Comparison of ENCODE assay signal across 1 cellular context in the genomic region with DNA sequence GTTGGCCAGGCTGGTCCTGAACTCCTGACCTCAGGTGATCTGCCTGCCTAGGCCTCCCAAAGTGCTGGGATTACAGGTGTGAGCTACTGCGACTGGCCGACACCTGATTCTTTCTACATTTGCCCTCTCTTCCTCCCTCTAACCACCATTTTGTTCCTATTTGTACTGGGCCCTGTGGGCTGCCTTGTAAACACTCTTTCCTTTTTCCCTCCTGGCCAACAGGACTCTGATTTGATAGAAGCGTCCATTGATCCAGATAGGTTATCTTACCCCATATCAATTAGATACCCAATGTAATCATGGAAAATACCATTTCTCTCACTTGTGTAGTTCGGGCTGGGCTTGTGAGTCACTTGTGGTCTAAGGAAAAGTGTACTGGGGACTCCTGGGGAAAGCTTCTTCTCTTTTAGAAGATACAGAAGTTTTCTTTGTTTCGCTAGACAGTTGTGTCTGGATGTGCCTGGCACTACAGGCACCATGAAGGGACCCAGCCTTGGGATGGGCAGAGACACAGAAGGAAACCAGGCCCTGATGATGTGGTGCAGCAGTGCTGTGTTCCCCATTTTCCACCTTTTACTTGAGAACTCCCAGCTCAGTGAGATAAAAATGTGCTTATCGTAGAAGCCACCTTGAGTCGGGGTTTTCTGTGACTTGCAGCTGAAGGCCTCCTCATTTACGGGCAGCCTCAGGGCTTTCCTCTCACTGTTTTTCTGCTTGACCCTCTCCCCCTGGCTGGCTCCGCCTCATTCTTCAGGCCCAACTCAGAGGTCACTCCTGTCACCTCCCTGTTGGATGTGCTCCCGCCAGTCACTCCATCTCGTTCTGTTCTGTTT.
A peak's percentile ranks its signal among the peaks of the same experiment; 100 is the strongest.
TF ChIP-seq lines count a peak whose summit lies in the region.

No MANE protein-coding gene starts in this region.

TF ChIP-seq in K562, 482 proteins besides CTCF, POLR2A, EP300 and RAD21 (continued from another document and continues in another):
- TF ChIP-seq, protein P1, sequence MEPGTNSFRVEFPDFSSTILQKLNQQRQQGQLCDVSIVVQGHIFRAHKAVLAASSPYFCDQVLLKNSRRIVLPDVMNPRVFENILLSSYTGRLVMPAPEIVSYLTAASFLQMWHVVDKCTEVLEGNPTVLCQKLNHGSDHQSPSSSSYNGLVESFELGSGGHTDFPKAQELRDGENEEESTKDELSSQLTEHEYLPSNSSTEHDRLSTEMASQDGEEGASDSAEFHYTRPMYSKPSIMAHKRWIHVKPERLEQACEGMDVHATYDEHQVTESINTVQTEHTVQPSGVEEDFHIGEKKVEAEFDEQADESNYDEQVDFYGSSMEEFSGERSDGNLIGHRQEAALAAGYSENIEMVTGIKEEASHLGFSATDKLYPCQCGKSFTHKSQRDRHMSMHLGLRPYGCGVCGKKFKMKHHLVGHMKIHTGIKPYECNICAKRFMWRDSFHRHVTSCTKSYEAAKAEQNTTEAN (CRISPR knock-in tag; IDR thresholded peaks at IDR 0.05): no peak
- TF ChIP-seq PCBP2 (IDR thresholded peaks at IDR 0.05; ENCODE audit: low read depth, low read length, poor library complexity, severe bottlenecking) (no peak), DIDO1 (tag; IDR thresholded peaks at IDR 0.05; ENCODE audit: low read depth) (no peak), FOXK1 (CRISPR knock-in tag; IDR thresholded peaks at IDR 0.05; ENCODE audit: borderline replicate concordance) (no peak), RBM15 (IDR thresholded peaks at IDR 0.05; ENCODE audit: insufficient read depth, low read length) (no peak), ZC3H11A (IDR thresholded peaks at IDR 0.05; ENCODE audit: low read depth, low read length) (no peak), HNRNPUL1 (IDR thresholded peaks at IDR 0.05; ENCODE audit: low read length) (no peak), TAF15 (IDR thresholded peaks at IDR 0.05; ENCODE audit: low read depth, low read length) (no peak), POLR2AphosphoS2 (IDR thresholded peaks at IDR 0.05; ENCODE audit: low read length) (no peak), ZNF217 (CRISPR knock-in tag; IDR thresholded peaks at IDR 0.05) (no peak), MCM2 (IDR thresholded peaks at IDR 0.05; ENCODE audit: low read depth) (no peak), KLF13 (tag; IDR thresholded peaks at IDR 0.05; ENCODE audit: borderline replicate concordance, low read depth) (no peak; the same call in 1 of the 2 replicates), NFXL1 (CRISPR knock-in tag; IDR thresholded peaks at IDR 0.05) (no peak), BRD9 (IDR thresholded peaks at IDR 0.05; ENCODE audit: low read depth, partially characterized antibody) (peak; percentile 66), MCM5 (IDR thresholded peaks at IDR 0.05; ENCODE audit: low read depth) (no peak), CBX2 (IDR thresholded peaks at IDR 0.05; ENCODE audit: insufficient read depth, low read length, poor library complexity, severe bottlenecking) (no peak), CBFB (CRISPR knock-in tag; IDR thresholded peaks at IDR 0.05) (no peak), CHD4 (IDR thresholded peaks at IDR 0.05; ENCODE audit: insufficient read depth, insufficient replicate concordance, low read depth, low read length, poor library complexity, severe bottlenecking) (no peak), ZNF830 (CRISPR knock-in tag; IDR thresholded peaks at IDR 0.05) (no peak), FOXK2 (conservative IDR thresholded peaks at IDR 0.05 in 1 of 2, IDR thresholded peaks at IDR 0.05 in 1 of 2; ENCODE audit: low read depth in 2 of 2) (peak; percentile 51 to 66; a peak in 3 of 4 replicates), ZNF165 (CRISPR knock-in tag; IDR thresholded peaks at IDR 0.05; ENCODE audit: borderline replicate concordance) (no peak; the same call in 1 of the 2 replicates), TCF7 (IDR thresholded peaks at IDR 0.05; ENCODE audit: borderline replicate concordance) (no peak; the same call in 1 of the 2 replicates)
- TF ChIP-seq, protein P2, sequence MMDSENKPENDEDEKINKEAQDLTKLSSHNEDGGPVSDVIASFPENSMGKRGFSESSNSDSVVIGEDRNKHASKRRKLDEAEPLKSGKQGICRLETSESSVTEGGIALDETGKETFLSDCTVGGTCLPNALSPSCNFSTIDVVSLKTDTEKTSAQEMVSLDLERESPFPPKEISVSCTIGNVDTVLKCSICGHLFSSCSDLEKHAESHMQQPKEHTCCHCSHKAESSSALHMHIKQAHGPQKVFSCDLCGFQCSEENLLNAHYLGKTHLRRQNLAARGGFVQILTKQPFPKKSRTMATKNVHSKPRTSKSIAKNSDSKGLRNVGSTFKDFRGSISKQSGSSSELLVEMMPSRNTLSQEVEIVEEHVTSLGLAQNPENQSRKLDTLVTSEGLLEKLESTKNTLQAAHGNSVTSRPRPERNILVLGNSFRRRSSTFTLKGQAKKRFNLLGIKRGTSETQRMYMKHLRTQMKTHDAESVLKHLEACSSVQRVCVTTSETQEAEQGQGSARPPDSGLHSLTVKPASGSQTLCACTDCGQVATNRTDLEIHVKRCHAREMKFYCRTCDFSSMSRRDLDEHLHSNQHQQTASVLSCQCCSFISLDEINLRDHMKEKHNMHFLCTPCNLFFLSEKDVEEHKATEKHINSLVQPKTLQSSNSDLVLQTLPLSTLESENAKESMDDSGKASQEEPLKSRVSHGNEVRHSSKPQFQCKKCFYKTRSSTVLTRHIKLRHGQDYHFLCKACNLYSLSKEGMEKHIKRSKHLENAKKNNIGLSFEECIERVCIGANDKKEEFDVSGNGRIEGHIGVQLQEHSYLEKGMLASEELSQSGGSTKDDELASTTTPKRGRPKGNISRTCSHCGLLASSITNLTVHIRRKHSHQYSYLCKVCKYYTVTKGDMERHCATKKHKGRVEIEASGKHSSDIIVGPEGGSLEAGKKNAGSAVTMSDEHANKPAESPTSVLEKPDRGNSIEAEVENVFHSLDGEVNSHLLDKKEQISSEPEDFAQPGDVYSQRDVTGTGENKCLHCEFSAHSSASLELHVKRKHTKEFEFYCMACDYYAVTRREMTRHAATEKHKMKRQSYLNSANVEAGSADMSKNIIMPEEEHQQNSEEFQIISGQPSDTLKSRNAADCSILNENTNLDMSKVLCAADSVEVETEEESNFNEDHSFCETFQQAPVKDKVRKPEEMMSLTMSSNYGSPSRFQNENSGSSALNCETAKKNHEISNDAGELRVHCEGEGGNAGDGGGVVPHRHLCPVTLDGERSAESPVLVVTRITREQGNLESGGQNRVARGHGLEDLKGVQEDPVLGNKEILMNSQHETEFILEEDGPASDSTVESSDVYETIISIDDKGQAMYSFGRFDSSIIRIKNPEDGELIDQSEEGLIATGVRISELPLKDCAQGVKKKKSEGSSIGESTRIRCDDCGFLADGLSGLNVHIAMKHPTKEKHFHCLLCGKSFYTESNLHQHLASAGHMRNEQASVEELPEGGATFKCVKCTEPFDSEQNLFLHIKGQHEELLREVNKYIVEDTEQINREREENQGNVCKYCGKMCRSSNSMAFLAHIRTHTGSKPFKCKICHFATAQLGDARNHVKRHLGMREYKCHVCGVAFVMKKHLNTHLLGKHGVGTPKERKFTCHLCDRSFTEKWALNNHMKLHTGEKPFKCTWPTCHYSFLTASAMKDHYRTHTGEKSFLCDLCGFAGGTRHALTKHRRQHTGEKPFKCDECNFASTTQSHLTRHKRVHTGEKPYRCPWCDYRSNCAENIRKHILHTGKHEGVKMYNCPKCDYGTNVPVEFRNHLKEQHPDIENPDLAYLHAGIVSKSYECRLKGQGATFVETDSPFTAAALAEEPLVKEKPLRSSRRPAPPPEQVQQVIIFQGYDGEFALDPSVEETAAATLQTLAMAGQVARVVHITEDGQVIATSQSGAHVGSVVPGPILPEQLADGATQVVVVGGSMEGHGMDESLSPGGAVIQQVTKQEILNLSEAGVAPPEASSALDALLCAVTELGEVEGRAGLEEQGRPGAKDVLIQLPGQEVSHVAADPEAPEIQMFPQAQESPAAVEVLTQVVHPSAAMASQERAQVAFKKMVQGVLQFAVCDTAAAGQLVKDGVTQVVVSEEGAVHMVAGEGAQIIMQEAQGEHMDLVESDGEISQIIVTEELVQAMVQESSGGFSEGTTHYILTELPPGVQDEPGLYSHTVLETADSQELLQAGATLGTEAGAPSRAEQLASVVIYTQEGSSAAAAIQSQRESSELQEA (IDR thresholded peaks at IDR 0.05; ENCODE audit: low read depth): no peak
- TF ChIP-seq, protein P3, sequence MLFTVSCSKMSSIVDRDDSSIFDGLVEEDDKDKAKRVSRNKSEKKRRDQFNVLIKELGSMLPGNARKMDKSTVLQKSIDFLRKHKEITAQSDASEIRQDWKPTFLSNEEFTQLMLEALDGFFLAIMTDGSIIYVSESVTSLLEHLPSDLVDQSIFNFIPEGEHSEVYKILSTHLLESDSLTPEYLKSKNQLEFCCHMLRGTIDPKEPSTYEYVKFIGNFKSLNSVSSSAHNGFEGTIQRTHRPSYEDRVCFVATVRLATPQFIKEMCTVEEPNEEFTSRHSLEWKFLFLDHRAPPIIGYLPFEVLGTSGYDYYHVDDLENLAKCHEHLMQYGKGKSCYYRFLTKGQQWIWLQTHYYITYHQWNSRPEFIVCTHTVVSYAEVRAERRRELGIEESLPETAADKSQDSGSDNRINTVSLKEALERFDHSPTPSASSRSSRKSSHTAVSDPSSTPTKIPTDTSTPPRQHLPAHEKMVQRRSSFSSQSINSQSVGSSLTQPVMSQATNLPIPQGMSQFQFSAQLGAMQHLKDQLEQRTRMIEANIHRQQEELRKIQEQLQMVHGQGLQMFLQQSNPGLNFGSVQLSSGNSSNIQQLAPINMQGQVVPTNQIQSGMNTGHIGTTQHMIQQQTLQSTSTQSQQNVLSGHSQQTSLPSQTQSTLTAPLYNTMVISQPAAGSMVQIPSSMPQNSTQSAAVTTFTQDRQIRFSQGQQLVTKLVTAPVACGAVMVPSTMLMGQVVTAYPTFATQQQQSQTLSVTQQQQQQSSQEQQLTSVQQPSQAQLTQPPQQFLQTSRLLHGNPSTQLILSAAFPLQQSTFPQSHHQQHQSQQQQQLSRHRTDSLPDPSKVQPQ (CRISPR knock-in tag; IDR thresholded peaks at IDR 0.05; ENCODE audit: borderline replicate concordance): no peak
- TF ChIP-seq, protein P4, sequence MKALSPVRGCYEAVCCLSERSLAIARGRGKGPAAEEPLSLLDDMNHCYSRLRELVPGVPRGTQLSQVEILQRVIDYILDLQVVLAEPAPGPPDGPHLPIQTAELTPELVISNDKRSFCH (CRISPR knock-in tag; IDR thresholded peaks at IDR 0.05): no peak
- TF ChIP-seq, protein P4 (tag; IDR thresholded peaks at IDR 0.05): peak; percentile 84
- TF ChIP-seq, protein P5, sequence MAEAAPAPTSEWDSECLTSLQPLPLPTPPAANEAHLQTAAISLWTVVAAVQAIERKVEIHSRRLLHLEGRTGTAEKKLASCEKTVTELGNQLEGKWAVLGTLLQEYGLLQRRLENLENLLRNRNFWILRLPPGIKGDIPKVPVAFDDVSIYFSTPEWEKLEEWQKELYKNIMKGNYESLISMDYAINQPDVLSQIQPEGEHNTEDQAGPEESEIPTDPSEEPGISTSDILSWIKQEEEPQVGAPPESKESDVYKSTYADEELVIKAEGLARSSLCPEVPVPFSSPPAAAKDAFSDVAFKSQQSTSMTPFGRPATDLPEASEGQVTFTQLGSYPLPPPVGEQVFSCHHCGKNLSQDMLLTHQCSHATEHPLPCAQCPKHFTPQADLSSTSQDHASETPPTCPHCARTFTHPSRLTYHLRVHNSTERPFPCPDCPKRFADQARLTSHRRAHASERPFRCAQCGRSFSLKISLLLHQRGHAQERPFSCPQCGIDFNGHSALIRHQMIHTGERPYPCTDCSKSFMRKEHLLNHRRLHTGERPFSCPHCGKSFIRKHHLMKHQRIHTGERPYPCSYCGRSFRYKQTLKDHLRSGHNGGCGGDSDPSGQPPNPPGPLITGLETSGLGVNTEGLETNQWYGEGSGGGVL (CRISPR knock-in tag; IDR thresholded peaks at IDR 0.05): no peak
- TF ChIP-seq, protein P6, sequence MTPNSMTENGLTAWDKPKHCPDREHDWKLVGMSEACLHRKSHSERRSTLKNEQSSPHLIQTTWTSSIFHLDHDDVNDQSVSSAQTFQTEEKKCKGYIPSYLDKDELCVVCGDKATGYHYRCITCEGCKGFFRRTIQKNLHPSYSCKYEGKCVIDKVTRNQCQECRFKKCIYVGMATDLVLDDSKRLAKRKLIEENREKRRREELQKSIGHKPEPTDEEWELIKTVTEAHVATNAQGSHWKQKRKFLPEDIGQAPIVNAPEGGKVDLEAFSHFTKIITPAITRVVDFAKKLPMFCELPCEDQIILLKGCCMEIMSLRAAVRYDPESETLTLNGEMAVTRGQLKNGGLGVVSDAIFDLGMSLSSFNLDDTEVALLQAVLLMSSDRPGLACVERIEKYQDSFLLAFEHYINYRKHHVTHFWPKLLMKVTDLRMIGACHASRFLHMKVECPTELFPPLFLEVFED (CRISPR knock-in tag; conservative IDR thresholded peaks at IDR 0.05): no peak
- TF ChIP-seq, protein P7, sequence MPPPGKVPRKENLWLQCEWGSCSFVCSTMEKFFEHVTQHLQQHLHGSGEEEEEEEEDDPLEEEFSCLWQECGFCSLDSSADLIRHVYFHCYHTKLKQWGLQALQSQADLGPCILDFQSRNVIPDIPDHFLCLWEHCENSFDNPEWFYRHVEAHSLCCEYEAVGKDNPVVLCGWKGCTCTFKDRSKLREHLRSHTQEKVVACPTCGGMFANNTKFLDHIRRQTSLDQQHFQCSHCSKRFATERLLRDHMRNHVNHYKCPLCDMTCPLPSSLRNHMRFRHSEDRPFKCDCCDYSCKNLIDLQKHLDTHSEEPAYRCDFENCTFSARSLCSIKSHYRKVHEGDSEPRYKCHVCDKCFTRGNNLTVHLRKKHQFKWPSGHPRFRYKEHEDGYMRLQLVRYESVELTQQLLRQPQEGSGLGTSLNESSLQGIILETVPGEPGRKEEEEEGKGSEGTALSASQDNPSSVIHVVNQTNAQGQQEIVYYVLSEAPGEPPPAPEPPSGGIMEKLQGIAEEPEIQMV (tag; conservative IDR thresholded peaks at IDR 0.05; ENCODE audit: low read depth): no peak
- TF ChIP-seq, protein P8, sequence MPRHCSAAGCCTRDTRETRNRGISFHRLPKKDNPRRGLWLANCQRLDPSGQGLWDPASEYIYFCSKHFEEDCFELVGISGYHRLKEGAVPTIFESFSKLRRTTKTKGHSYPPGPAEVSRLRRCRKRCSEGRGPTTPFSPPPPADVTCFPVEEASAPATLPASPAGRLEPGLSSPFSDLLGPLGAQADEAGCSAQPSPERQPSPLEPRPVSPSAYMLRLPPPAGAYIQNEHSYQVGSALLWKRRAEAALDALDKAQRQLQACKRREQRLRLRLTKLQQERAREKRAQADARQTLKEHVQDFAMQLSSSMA (CRISPR knock-in tag; IDR thresholded peaks at IDR 0.05): no peak
- TF ChIP-seq, protein P9, sequence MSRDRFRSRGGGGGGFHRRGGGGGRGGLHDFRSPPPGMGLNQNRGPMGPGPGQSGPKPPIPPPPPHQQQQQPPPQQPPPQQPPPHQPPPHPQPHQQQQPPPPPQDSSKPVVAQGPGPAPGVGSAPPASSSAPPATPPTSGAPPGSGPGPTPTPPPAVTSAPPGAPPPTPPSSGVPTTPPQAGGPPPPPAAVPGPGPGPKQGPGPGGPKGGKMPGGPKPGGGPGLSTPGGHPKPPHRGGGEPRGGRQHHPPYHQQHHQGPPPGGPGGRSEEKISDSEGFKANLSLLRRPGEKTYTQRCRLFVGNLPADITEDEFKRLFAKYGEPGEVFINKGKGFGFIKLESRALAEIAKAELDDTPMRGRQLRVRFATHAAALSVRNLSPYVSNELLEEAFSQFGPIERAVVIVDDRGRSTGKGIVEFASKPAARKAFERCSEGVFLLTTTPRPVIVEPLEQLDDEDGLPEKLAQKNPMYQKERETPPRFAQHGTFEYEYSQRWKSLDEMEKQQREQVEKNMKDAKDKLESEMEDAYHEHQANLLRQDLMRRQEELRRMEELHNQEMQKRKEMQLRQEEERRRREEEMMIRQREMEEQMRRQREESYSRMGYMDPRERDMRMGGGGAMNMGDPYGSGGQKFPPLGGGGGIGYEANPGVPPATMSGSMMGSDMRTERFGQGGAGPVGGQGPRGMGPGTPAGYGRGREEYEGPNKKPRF (IDR thresholded peaks at IDR 0.05; ENCODE audit: low read depth, low read length): no peak
